Comparison of ENCODE assay signal across 9 cellular contexts in the genomic region with DNA sequence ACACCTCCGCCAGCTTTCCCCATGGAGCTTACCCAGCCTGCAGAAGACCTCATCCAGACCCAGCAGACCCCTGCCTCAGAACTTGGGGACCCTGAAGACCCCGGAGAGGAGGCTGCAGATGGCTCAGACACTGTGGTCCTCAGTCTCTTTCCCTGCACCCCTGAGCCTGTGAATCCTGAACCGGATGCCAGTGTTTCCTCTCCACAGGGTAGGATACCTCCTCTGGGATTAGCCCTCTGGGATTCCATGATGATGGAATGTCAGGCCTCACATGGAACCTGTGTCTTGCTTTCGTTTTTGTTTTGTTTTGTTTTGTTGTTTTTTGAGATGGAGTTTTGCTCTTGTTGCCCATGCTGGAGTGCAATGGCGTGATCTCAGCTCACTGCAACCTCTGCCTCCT. TPM values are rescaled to one million over a fixed set of nuclear protein-coding genes. Genes with fewer than 3 reads are reported as not detected.
DNase-seq lines count a peak whose midpoint lies in the region; ATAC-seq, FAIRE-seq and TF ChIP-seq lines count a peak whose summit lies in the region.
"Had no signal": no experiment of that assay in that cellular context is flagged by ENCODE, and none has a peak within 500 bp of the region (broad histone marks: within the 10 kb centered on the region; RNA-seq: fewer than 3 reads in every experiment).

No MANE protein-coding gene starts in this region.

- no peak for ATAC-seq in DND-41 (ENCODE audit: insufficient read depth, low read depth)
- no peak for ATAC-seq in WTC11
- ATAC-seq in upper lobe of left lung (ENCODE audit: low FRiP score in 2 of 2): no peak
- no peak for ATAC-seq in pancreas

- H3K9me3 ChIP-seq in DND-41 (ENCODE audit: insufficient read depth, low read length, severe bottlenecking): no peaks in the 10 kb centered on the region
- H3K9me3 ChIP-seq in muscle layer of duodenum (ENCODE audit: control insufficient read depth in 1 of 2, low read length in 2 of 2): no peaks in the 10 kb centered on the region
- H3K9me3 ChIP-seq in upper lobe of left lung: no peaks in the 10 kb centered on the region
- H3K9me3 ChIP-seq in pancreas: no peaks in the 10 kb centered on the region

- peak overlapping the region; percentile 96 for H3K4me3 Mint-ChIP-seq in WTC11

- WGBS in upper lobe of left lung, 2 donors: 75 to 79% methylated on average over 5 of the region's 5 CpGs
- WGBS in pancreas, 2 donors: 73 to 84% methylated on average over 5 of the region's 5 CpGs

- H3K27me3 ChIP-seq in DND-41 (ENCODE audit: insufficient read depth, low read length, poor library complexity) (no peaks in the 10 kb centered on the region), muscle layer of duodenum (ENCODE audit: low read depth, low read length) (no peaks in the 10 kb centered on the region), upper lobe of left lung (no peaks in the 10 kb centered on the region), pancreas (no peaks in the 10 kb centered on the region)

- no peak for FAIRE-seq in pancreas (lab: Jason Lieb, UNC)
- FAIRE-seq: GM12892 had no signal

- H3K27ac Mint-ChIP-seq in WTC11: no peak overlapping the region

- intact Hi-C loops in pancreas (cut with DNase I): no loop called here

- CTCF ChIA-PET in WTC11 (lab: Charles Lee): interaction anchor here (1.1 to 2.5 kb wide), 3 partner anchors 21 to 274 kb away, joined by 3 to 12 read pairs (median 7); a partner anchor contains a TSS

- POLR2A ChIA-PET in WTC11 (lab: Charles Lee): interaction anchor here (0.6 kb wide), 1 partner anchor 1614 kb away, joined by 6 read pairs; no protein-coding TSS in a partner anchor

- no peak for TF ChIP-seq POLR2A in upper lobe of left lung (IDR thresholded peaks at IDR 0.05)

- H3K36me3 ChIP-seq in DND-41 (ENCODE audit: insufficient read depth, low read length): peaks cover 28% of the 10 kb centered on the region
- H3K36me3 ChIP-seq in muscle layer of duodenum (ENCODE audit: control insufficient read depth in 1 of 2, insufficient read depth in 2 of 2, low read length in 2 of 2): peaks cover 19 to 24% of the 10 kb centered on the region in 2 donors
- peaks cover 0 to 31% (median 26%) of the 10 kb centered on the region in 4 donors for H3K36me3 ChIP-seq in upper lobe of left lung
- H3K36me3 ChIP-seq in pancreas: no peaks in the 10 kb centered on the region

- H3K4me2 ChIP-seq in DND-41 (ENCODE audit: insufficient read depth, low read length): peak overlapping the region; percentile 78

- no peak overlapping the region for H2AFZ ChIP-seq in DND-41 (ENCODE audit: low read depth, low read length)

- TF ChIP-seq EP300 in upper lobe of left lung (IDR thresholded peaks at IDR 0.05): no peak

- peak overlapping the region in 1 of 2 experiments; percentile 64; a peak in 1 of 4 replicates for H3K4me3 ChIP-seq in DND-41 (ENCODE audit: low read depth in 1 of 2, low read length in 2 of 2)
- H3K4me3 ChIP-seq in muscle layer of duodenum (ENCODE audit: low read depth in 1 of 2, low read length in 2 of 2): peak overlapping the region; percentile 23 to 99
- H3K4me3 ChIP-seq in upper lobe of left lung: peak overlapping the region in 1 of 4 donors; percentile 80
- H3K4me3 ChIP-seq in pancreas: no peak overlapping the region

- peaks cover 57% of the 10 kb centered on the region for H3K79me2 ChIP-seq in DND-41 (ENCODE audit: insufficient read depth, low read length)

- H3K9ac ChIP-seq in DND-41 (ENCODE audit: low read depth, low read length): peak overlapping the region; percentile 68; the same call in 1 of the 2 replicates

- H3K4me1 ChIP-seq in DND-41 (ENCODE audit: insufficient read depth, low read length): peaks cover 43% of the 10 kb centered on the region
- H3K4me1 ChIP-seq in muscle layer of duodenum (ENCODE audit: control insufficient read depth in 1 of 2, insufficient read depth in 2 of 2, low read length in 2 of 2): peaks cover 12 to 43% of the 10 kb centered on the region in 2 donors
- peaks cover 38 to 50% (median 45%) of the 10 kb centered on the region in 4 donors for H3K4me1 ChIP-seq in upper lobe of left lung
- H3K4me1 ChIP-seq in pancreas: peaks cover 11 to 20% (median 18%) of the 10 kb centered on the region in 3 donors

- H4K20me1 ChIP-seq in DND-41 (ENCODE audit: insufficient read depth, low read length): peaks cover 19% of the 10 kb centered on the region

- TF ChIP-seq CTCF in DND-41 (IDR thresholded peaks at IDR 0.05; ENCODE audit: borderline replicate concordance, extremely low read depth, low read length, poor library complexity, severe bottlenecking): no peak
- TF ChIP-seq CTCF in WTC11 (IDR thresholded peaks at IDR 0.05): no peak
- TF ChIP-seq CTCF in upper lobe of left lung (IDR thresholded peaks at IDR 0.05): no peak
- TF ChIP-seq CTCF in pancreas (IDR thresholded peaks at IDR 0.05): no peak

- H3K27me3 Mint-ChIP-seq in WTC11 (ENCODE audit: low read depth): no peaks in the 10 kb centered on the region

- no peaks in the 10 kb centered on the region for H3K9me3 Mint-ChIP-seq in WTC11

- peaks cover 15% of the 10 kb centered on the region; the same call in 1 of the 2 replicates for H3K4me1 Mint-ChIP-seq in WTC11

- DNase-seq in DND-41 (no peak), WTC11 (ENCODE audit: low spot score) (no peak), upper lobe of left lung (no peak), DMS79 treated with DMSO at 0.1 percent for 48 hours (lab: John Stamatoyannopoulos, UW) (no peak), pancreas (no peak)
- DNase-seq: NCI-H510A had no signal

- H3K36me3 Mint-ChIP-seq in WTC11: peaks cover 11% of the 10 kb centered on the region

- no peak overlapping the region for H3K27ac ChIP-seq in DND-41 (ENCODE audit: low read length)
- no peak overlapping the region for H3K27ac ChIP-seq in muscle layer of duodenum (ENCODE audit: low read length)
- H3K27ac ChIP-seq in upper lobe of left lung: peak overlapping the region in 2 of 4 donors; percentile 99 to 100
- H3K27ac ChIP-seq in pancreas: no peak overlapping the region

TF ChIP-seq in WTC11, 78 proteins besides CTCF, POLR2A, EP300 and RAD21 (continues in another document):
- TF ChIP-seq, protein P1, sequence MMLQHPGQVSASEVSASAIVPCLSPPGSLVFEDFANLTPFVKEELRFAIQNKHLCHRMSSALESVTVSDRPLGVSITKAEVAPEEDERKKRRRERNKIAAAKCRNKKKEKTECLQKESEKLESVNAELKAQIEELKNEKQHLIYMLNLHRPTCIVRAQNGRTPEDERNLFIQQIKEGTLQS (CRISPR knock-in tag; conservative IDR thresholded peaks at IDR 0.05): no peak
- TF ChIP-seq SP1 (CRISPR knock-in tag; conservative IDR thresholded peaks at IDR 0.05) (no peak), ZNF232 (CRISPR knock-in tag; IDR thresholded peaks at IDR 0.05) (no peak), NR3C1 (CRISPR knock-in tag; conservative IDR thresholded peaks at IDR 0.05; ENCODE audit: low read depth) (no peak)
- TF ChIP-seq, protein P2, sequence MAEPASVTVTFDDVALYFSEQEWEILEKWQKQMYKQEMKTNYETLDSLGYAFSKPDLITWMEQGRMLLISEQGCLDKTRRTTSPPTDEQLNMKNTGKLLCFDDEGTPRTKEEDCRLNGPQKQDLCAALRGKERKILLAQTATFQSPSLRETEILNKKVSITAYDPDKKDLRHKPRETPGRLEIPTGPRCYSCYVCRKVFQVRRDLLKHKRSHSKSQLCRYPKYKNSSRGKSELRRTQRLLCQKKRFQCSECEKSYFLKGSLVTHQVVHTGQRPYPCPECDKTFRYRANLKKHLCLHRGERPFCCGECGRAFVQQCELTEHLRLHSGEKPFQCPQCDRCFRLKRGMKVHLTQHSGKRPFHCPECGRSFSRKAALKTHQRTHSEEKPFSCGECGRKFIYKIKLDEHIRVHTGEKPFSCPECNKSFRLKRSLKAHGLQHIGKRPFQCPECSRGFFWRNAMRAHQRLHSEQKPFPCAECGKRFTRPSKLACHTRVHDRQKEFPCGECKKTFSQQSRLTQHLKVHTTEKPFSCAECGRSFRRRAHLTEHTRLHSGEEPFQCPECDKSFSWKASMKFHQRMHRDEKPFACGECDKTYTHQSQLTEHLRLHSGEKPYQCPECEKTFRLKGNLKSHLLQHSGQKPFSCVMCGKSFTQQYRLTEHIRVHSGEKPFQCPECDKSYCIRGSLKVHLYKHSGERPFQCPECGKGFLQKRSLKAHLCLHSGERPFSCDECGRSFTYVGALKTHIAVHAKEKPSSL (CRISPR knock-in tag; conservative IDR thresholded peaks at IDR 0.05): no peak

RNA-seq across cellular contexts. Expression of a gene that starts 1.9 kb away (rescaled TPM):
- total RNA-seq in WTC11 (2021) (78.1 to 87.1 TPM (median 78.7 TPM) in 3 replicates), upper lobe of left lung (10 to 100 TPM; 39.1 to 79.7 (median 67.3) TPM), pancreas (10 to 100 TPM; 21.0 to 40.4 (median 30.8) TPM)
- polyA plus RNA-seq in pancreas: 100 to 1,000 TPM in 1 of 2 donors, 10 to 100 TPM in 1; 83.1 to 111 TPM

RNA-seq across cellular contexts. Expression of a gene that starts 2.0 kb away (rescaled TPM):
- total RNA-seq in WTC11 (2021) (18.4 to 24.2 TPM (median 20.9 TPM) in 3 replicates), upper lobe of left lung (10 to 100 TPM; 10.1 to 55.5 (median 34.0) TPM), pancreas (10 to 100 TPM in 4 of 6 donors, 1 to 10 TPM in 2; 7.2 to 13.7 (median 10.3) TPM)
- 10 to 100 TPM; 25.9 to 28.9 TPM for polyA plus RNA-seq in pancreas

RNA-seq across cellular contexts. Expression of a gene that starts 9.3 kb away (rescaled TPM):
- total RNA-seq in WTC11 (2021) (22.7 to 24.9 TPM (median 23.4 TPM) in 3 replicates), upper lobe of left lung (10 to 100 TPM in 4 of 6 donors, 1 to 10 TPM in 2; 5.2 to 17.0 (median 10.8) TPM), pancreas (1 to 10 TPM; 6.8 to 9.8 (median 8.3) TPM)
- 10 to 100 TPM; 15.7 to 19.1 TPM for polyA plus RNA-seq in pancreas

RNA-seq across cellular contexts. Expression of a gene that starts 17.8 kb away (rescaled TPM):
- 1.9 to 3.0 TPM (median 2.5 TPM) in 3 replicates for total RNA-seq in WTC11 (2021)
- total RNA-seq in upper lobe of left lung: 1 to 10 TPM in 1 of 6 donors, not detected in 5; 3.1 TPM
- under 1 TPM in 3 of 6 donors, not detected in 3; 0.04 to 0.13 (median 0.06) TPM for total RNA-seq in pancreas
- polyA plus RNA-seq in pancreas: under 1 TPM; 0.04 to 0.12 TPM
- total RNA-seq: glomerular endothelial cell had no signal

RNA-seq across cellular contexts. Expression of a gene that starts 23.9 kb away (rescaled TPM):
- total RNA-seq in WTC11 (2021) (1.3 to 1.7 TPM (median 1.7 TPM) in 3 replicates), upper lobe of left lung (1 to 10 TPM in 3 of 6 donors, not detected in 3; 2.0 to 3.9 (median 3.1) TPM), pancreas (1 to 10 TPM in 2 of 6 donors, under 1 TPM in 4; 0.34 to 1.5 (median 0.89) TPM)
- polyA plus RNA-seq in pancreas: 1 to 10 TPM; 1.7 to 2.8 TPM
- total RNA-seq: glomerular endothelial cell had no signal

Comparison
In these comparisons a context has a peak if more than half of its experiments do, and no peak if none do; other contexts are left out.
1. H3K4me3 ChIP-seq: peak in muscle layer of duodenum (2 of 2); none in pancreas (0 of 4).